In genomic region chr6:88538849-88539571, GRCh38 we compare ENCODE assay signal across 21 cellular contexts.
DNase-seq lines count a peak whose midpoint lies in the region; TF ChIP-seq lines count a peak whose summit lies in the region.
"Had no signal": no experiment of that assay in that cellular context is flagged by ENCODE, and none has a peak within 500 bp of the region (broad histone marks: within the 10 kb centered on the region; RNA-seq: fewer than 3 reads in every experiment).

No MANE protein-coding gene starts in this region.

- TF ChIP-seq CTCF in parathyroid adenoma (IDR thresholded peaks at IDR 0.05) (no peak), BE2C (IDR thresholded peaks at IDR 0.05; ENCODE audit: low read depth, low read length) (no peak)

- no peaks in the 10 kb centered on the region for H3K9me3 ChIP-seq in parathyroid adenoma (ENCODE audit: control insufficient read depth, low read length)
- no peaks in the 10 kb centered on the region for H3K9me3 ChIP-seq in BE2C
- H3K9me3 ChIP-seq: SJCRH30 had no signal

- H3K79me2 ChIP-seq in parathyroid adenoma = no peaks in the 10 kb centered on the region

- no peak overlapping the region for H3K27ac ChIP-seq in parathyroid adenoma
- H3K27ac ChIP-seq: BLaER1 treated with 17β-estradiol and CSF1 and Interleukin-3, amounts not matched to agents 10 nM and 100 nM; HL-60; PC-9; SJCRH30 had no signal

- H3K4me2 ChIP-seq in parathyroid adenoma (ENCODE audit: low read length) = no peak overlapping the region
- H3K4me2 ChIP-seq: BLaER1 treated with 17β-estradiol and CSF1 and Interleukin-3, amounts not matched to agents 10 nM and 100 nM; PC-9 had no signal

- peak overlapping the region; percentile 5 for H2AFZ ChIP-seq in parathyroid adenoma
- H2AFZ ChIP-seq: PC-9 had no signal

- H3K4me3 ChIP-seq in H7 (ENCODE audit: insufficient read depth, low read depth, low read length) (no peak overlapping the region), parathyroid adenoma (ENCODE audit: low read depth, low read length) (no peak overlapping the region), BE2C (ENCODE audit: low read depth, low read length) (no peak overlapping the region)
- H3K4me3 ChIP-seq: BLaER1 treated with 17β-estradiol and CSF1 and Interleukin-3, amounts not matched to agents 10 nM and 100 nM; K562; PC-9; SJCRH30 had no signal

- no peaks in the 10 kb centered on the region for H3K36me3 ChIP-seq in H7 (replicated peaks; ENCODE audit: control insufficient read depth, insufficient read depth, low read length)
- no peaks in the 10 kb centered on the region for H3K36me3 ChIP-seq in parathyroid adenoma (ENCODE audit: control insufficient read depth, insufficient read depth, low read length)
- H3K36me3 ChIP-seq in BE2C = no peaks in the 10 kb centered on the region
- H3K36me3 ChIP-seq: BLaER1 treated with 17β-estradiol and CSF1 and Interleukin-3, amounts not matched to agents 10 nM and 100 nM; SJCRH30 had no signal

- no peak overlapping the region for H3K9ac ChIP-seq in parathyroid adenoma
- H3K9ac ChIP-seq: BLaER1 treated with 17β-estradiol and CSF1 and Interleukin-3, amounts not matched to agents 10 nM and 100 nM had no signal

- H3K27me3 ChIP-seq in H7 (ENCODE audit: control insufficient read depth, insufficient read depth, low read length) (no peaks in the 10 kb centered on the region), parathyroid adenoma (ENCODE audit: control insufficient read depth, insufficient read depth, low read length) (no peaks in the 10 kb centered on the region), BE2C (no peaks in the 10 kb centered on the region; the same call in 1 of the 2 replicates)
- H3K27me3 ChIP-seq: BLaER1 treated with 17β-estradiol and CSF1 and Interleukin-3, amounts not matched to agents 10 nM and 100 nM; SJCRH30 had no signal

- H3K4me1 ChIP-seq in parathyroid adenoma = no peaks in the 10 kb centered on the region
- H3K4me1 ChIP-seq in BE2C = no peaks in the 10 kb centered on the region
- H3K4me1 ChIP-seq: SJCRH30 had no signal

- peak; percentile 16 for DNase-seq in H7
- peak; percentile 45 for DNase-seq in astrocyte of the hippocampus (ENCODE audit: low read depth, low spot score)
- peak; percentile 26 for DNase-seq in iPS-NIHi7 (ENCODE audit: extremely low spot score)
- DNase-seq in HuH-7.5 (ENCODE audit: low spot score) = no peak
- no peak for DNase-seq in HuH-7 (ENCODE audit: low spot score)
- DNase-seq in BE2C = no peak
- DNase-seq in iPS-NIHi11 (ENCODE audit: low spot score) = no peak
- DNase-seq: CD4-positive, alpha-beta T cell; GOT3; NCI-H1105; NCI-H1436 treated with DMSO at 0.1 percent for 48 hours; NCI-H187 treated with DMSO at 0.1 percent for 48 hours; NCI-H2107; NCI-H446; NCI-H526; PC-9 had no signal

Comparison
In these comparisons a context has a peak if more than half of its experiments do, and no peak if none do; other contexts are left out.
1. DNase-seq: peak in H7 (single experiment), astrocyte of the hippocampus (single experiment) and iPS-NIHi7 (single experiment); none in HuH-7.5 (single experiment), HuH-7 (single experiment), BE2C (single experiment) and iPS-NIHi11 (single experiment).